ENCODE assay signal across 1 cellular context in genomic region chr11:67239795-67240574, GRCh38.
TF ChIP-seq lines count a peak whose summit lies in the region.

No MANE protein-coding gene starts in this region.

TF ChIP-seq in K562, 482 proteins besides CTCF, POLR2A, EP300 and RAD21 (continued from another document and continues in another):
- TF ChIP-seq CHD7 (IDR thresholded peaks at IDR 0.05; ENCODE audit: low read depth, low read length) (no peak), POLR3G (IDR thresholded peaks at IDR 0.05; ENCODE audit: extremely low read depth, insufficient read length, insufficient replicate concordance) (no peak), VEZF1 (CRISPR knock-in tag; IDR thresholded peaks at IDR 0.05) (peak; percentile 82), CBX3 (IDR thresholded peaks at IDR 0.05; ENCODE audit: borderline replicate concordance in 1 of 2, low read length in 2 of 2) (peak in 1 of 2 experiments; percentile 82; a peak in 2 of 3 replicates), TFE3 (CRISPR knock-in tag; IDR thresholded peaks at IDR 0.05) (no peak), RBFOX2 (IDR thresholded peaks at IDR 0.05; ENCODE audit: low read depth, low read length) (peak; percentile 98), ZNF655 (CRISPR knock-in tag; IDR thresholded peaks at IDR 0.05) (no peak), SOX6 (IDR thresholded peaks at IDR 0.05) (peak; percentile 92), SREBF1 (IDR thresholded peaks at IDR 0.05; ENCODE audit: borderline replicate concordance, low read depth, low read length) (no peak), AFF4 (CRISPR knock-in tag; IDR thresholded peaks at IDR 0.05) (peak; percentile 97), NFXL1 (CRISPR knock-in tag; IDR thresholded peaks at IDR 0.05) (no peak), ZNF518B (CRISPR knock-in tag; IDR thresholded peaks at IDR 0.05) (no peak), IRF1 (CRISPR knock-in tag; IDR thresholded peaks at IDR 0.05; ENCODE audit: borderline replicate concordance) (no peak), KDM5B (IDR thresholded peaks at IDR 0.05; ENCODE audit: insufficient replicate concordance, low read depth, low read length) (peak; percentile 95)
